Comparison of ENCODE assay signal across 29 cellular contexts in genomic region chr1:117189726-117190125, GRCh38. TPM values are rescaled to one million over a fixed set of nuclear protein-coding genes. Genes with fewer than 3 reads are reported as not detected.
A peak's percentile ranks its signal among the peaks of the same experiment; 100 is the strongest.
DNase-seq lines count a peak whose midpoint lies in the region; FAIRE-seq and TF ChIP-seq lines count a peak whose summit lies in the region.
"Had no signal": no experiment of that assay in that cellular context is flagged by ENCODE, and none has a peak within 500 bp of the region (broad histone marks: within the 10 kb centered on the region; RNA-seq: fewer than 3 reads in every experiment).

No MANE protein-coding gene starts in this region.

- H4K5ac ChIP-seq in H1 (ENCODE audit: insufficient read length, low read depth, low read length), result no peak overlapping the region

- no peak overlapping the region for H2BK120ac ChIP-seq in H1 (replicated peaks; ENCODE audit: low read depth, low read length)
- peak overlapping the region; percentile 75 for H2BK120ac ChIP-seq in neuronal stem cell (ENCODE audit: low read depth, low read length)

- no peak for TF ChIP-seq EP300 in H1 (IDR thresholded peaks at IDR 0.05; ENCODE audit: borderline replicate concordance in 1 of 2, low read depth in 2 of 2, low read length in 2 of 2)

- H4K91ac ChIP-seq in H1 (replicated peaks; ENCODE audit: insufficient read length, low read length) (no peak overlapping the region), neuronal stem cell (ENCODE audit: low read depth, low read length, poor library complexity) (peak overlapping the region; percentile 18)

- no peak overlapping the region for H3K56ac ChIP-seq in H1 (replicated peaks; ENCODE audit: insufficient read length, low read depth, low read length)

- H2BK15ac ChIP-seq in H1 (ENCODE audit: low read length), result no peak overlapping the region
- peak overlapping the region; percentile 11 for H2BK15ac ChIP-seq in neuronal stem cell (ENCODE audit: low read length)

- H3K27ac ChIP-seq in H1 (ENCODE audit: low read depth, low read length) (no peak overlapping the region), neuronal stem cell (replicated peaks; ENCODE audit: low read length) (peak overlapping the region; percentile 19)
- H3K27ac ChIP-seq: 22Rv1, A549, BLaER1 had no signal

- no peak for FAIRE-seq in H1 (lab: Jason Lieb, UNC)
- FAIRE-seq: A549, D721Med, GM12878, GM12892, GM18507, GM19239 had no signal

- H3K9ac ChIP-seq in H1 (replicated peaks in 1 of 4; ENCODE audit: extremely low read depth in 1 of 4, low read depth in 3 of 4, low read length in 3 of 4) (no peak overlapping the region), neuronal stem cell (ENCODE audit: low read depth, low read length, poor library complexity) (no peak overlapping the region)
- H3K9ac ChIP-seq: BLaER1 had no signal

- H2BK20ac ChIP-seq in H1 (ENCODE audit: low read length), result no peak overlapping the region

- TF ChIP-seq CTCF in AG10803 (conservative IDR thresholded peaks at IDR 0.05; ENCODE audit: low read length) (no peak), H1 (IDR thresholded peaks at IDR 0.05; ENCODE audit: control extremely low read depth in 1 of 3, insufficient read depth in 1 of 3, low read depth in 1 of 3, low read length in 3 of 3) (no peak)

- H3K18ac ChIP-seq in H1 (ENCODE audit: extremely low read depth, low read length), result no peak overlapping the region
- H3K18ac ChIP-seq in neuronal stem cell (ENCODE audit: low read length), result peak overlapping the region; percentile 40

- H2AK5ac ChIP-seq in H1 (ENCODE audit: low read depth, low read length), result no peak overlapping the region
- H2AK5ac ChIP-seq in neuronal stem cell (ENCODE audit: low read depth, low read length), result peak overlapping the region; percentile 58

- 88% methylated on average over 2 of the region's 2 CpGs; no CpG with 5 or more reads in 1 of the 2 experiments for WGBS in H1 (ENCODE audit: extremely low coverage in 1 of 2, insufficient coverage in 1 of 2, insufficient read length in 1 of 2, insufficient replicate concordance in 2 of 2, low coverage in 1 of 2, low lambda C conversion rate in 2 of 2, missing lambda C conversion rate in 1 of 2), 2 experiments
- WGBS in neuronal stem cell (ENCODE audit: extremely low coverage in 2 of 2, insufficient read length in 2 of 2, insufficient replicate concordance in 1 of 2), 2 donors, result no CpG with 5 or more reads among the region's 2 CpGs

- H4K8ac ChIP-seq in H1 (ENCODE audit: extremely low read depth, insufficient read depth, low read length) (peak overlapping the region; percentile 48; the same call in 1 of the 2 replicates), neuronal stem cell (ENCODE audit: low read depth, low read length) (no peak overlapping the region)

- no peak overlapping the region for H3K14ac ChIP-seq in H1 (ENCODE audit: insufficient read length)
- H3K14ac ChIP-seq in neuronal stem cell (ENCODE audit: low read length), result no peak overlapping the region

- H3K23me2 ChIP-seq in H1 (ENCODE audit: low read depth, low read length), result no peaks in the 10 kb centered on the region

- POLR2A ChIA-PET in H1 (lab: Charles Lee; ENCODE audit: partially characterized antibody), result no interaction called here

- no peaks in the 10 kb centered on the region for H3K36me3 ChIP-seq in H1 (ENCODE audit: control insufficient read depth in 2 of 4, insufficient read depth in 4 of 4, low read length in 3 of 4)
- H3K36me3 ChIP-seq in neuronal stem cell (replicated peaks in 1 of 2; ENCODE audit: control insufficient read depth in 2 of 2, insufficient read depth in 2 of 2, low read length in 2 of 2), result no peaks in the 10 kb centered on the region
- H3K36me3 ChIP-seq: BE2C, BLaER1 had no signal

- DNase-seq in AG10803 (ENCODE audit: low read depth) (peak; percentile 5), H1 (ENCODE audit: low read depth in 1 of 2, low spot score in 2 of 2) (no peak), neuronal stem cell (ENCODE audit: low spot score) (no peak), DMS153 (lab: John Stamatoyannopoulos, UW) (no peak), NCI-H1092 (lab: John Stamatoyannopoulos, UW) (no peak), NCI-H345 (lab: John Stamatoyannopoulos, UW) (no peak)
- DNase-seq: BE2C; C1 segment of cervical spinal cord; CD4-positive, alpha-beta memory T cell; CD4-positive, CD25-positive, alpha-beta regulatory T cell; CD8-positive, alpha-beta memory T cell; COR-L47; DMS53; DMS79; DND-41; EL; GDM1 had no signal

- no peak overlapping the region for H3K4me3 ChIP-seq in AG10803 (ENCODE audit: low read length)
- H3K4me3 ChIP-seq in H1 (ENCODE audit: extremely low read depth in 1 of 4, insufficient read depth in 2 of 4, low read depth in 3 of 4, low read length in 4 of 4), result no peak overlapping the region
- no peak overlapping the region for H3K4me3 ChIP-seq in neuronal stem cell (ENCODE audit: low read length in 2 of 2)
- H3K4me3 ChIP-seq: A549, BLaER1, GM12878 had no signal

- H2AFZ ChIP-seq in H1 (ENCODE audit: low read length) (no peak overlapping the region), neuronal stem cell (ENCODE audit: low read length) (no peak overlapping the region)

- H3K4ac ChIP-seq in H1 (replicated peaks; ENCODE audit: insufficient read length, low read depth, low read length), result no peak overlapping the region
- H3K4ac ChIP-seq in neuronal stem cell (ENCODE audit: low read length), result no peak overlapping the region

- TF ChIP-seq RAD21 in H1 (IDR thresholded peaks at IDR 0.05 in 1 of 2, conservative IDR thresholded peaks at IDR 0.05 in 1 of 2; ENCODE audit: low read depth in 2 of 2, low read length in 2 of 2), result no peak

- no peaks in the 10 kb centered on the region for H3K4me1 ChIP-seq in H1 (replicated peaks in 1 of 4; ENCODE audit: control insufficient read depth in 3 of 4, insufficient read depth in 4 of 4, low read length in 3 of 4)
- peaks cover 4 to 10% of the 10 kb centered on the region in 2 donors for H3K4me1 ChIP-seq in neuronal stem cell (ENCODE audit: control insufficient read depth in 2 of 2, insufficient read depth in 1 of 2, low read depth in 1 of 2, low read length in 2 of 2)
- H3K4me1 ChIP-seq: BE2C had no signal

- H2BK12ac ChIP-seq in H1 (ENCODE audit: low read depth, low read length) (no peak overlapping the region), neuronal stem cell (ENCODE audit: low read length) (peak overlapping the region; percentile 63)

- CTCF ChIA-PET in H1 (lab: Charles Lee; ENCODE audit: partially characterized antibody), result interaction anchor here (1.0 kb wide), 1 partner anchor 61 kb away, joined by 3 read pairs; no protein-coding TSS in a partner anchor

- H4K20me1 ChIP-seq in H1 (replicated peaks in 1 of 2; ENCODE audit: control insufficient read depth in 1 of 2, insufficient read depth in 2 of 2, low read length in 2 of 2), result no peaks in the 10 kb centered on the region
- H4K20me1 ChIP-seq: BLaER1 had no signal

- H3K23ac ChIP-seq in H1 (ENCODE audit: insufficient read length), result no peak overlapping the region
- no peak overlapping the region for H3K23ac ChIP-seq in neuronal stem cell (ENCODE audit: low read depth, low read length, poor library complexity)

- H3K79me1 ChIP-seq in H1 (ENCODE audit: low read depth, low read length) (no peaks in the 10 kb centered on the region), neuronal stem cell (ENCODE audit: low read depth, low read length) (no peaks in the 10 kb centered on the region)

- H3K79me2 ChIP-seq in H1 (ENCODE audit: control insufficient read depth in 1 of 2, insufficient read depth in 2 of 2, low read length in 2 of 2), result no peaks in the 10 kb centered on the region

- no peaks in the 10 kb centered on the region for H3K9me3 ChIP-seq in H1 (ENCODE audit: insufficient read depth in 2 of 2, low read depth in 1 of 2, low read length in 1 of 2)
- H3K9me3 ChIP-seq in neuronal stem cell (replicated peaks in 1 of 2; ENCODE audit: control insufficient read depth in 2 of 2, insufficient read depth in 1 of 2, low read depth in 1 of 2, low read length in 2 of 2), result peaks cover 5% of the 10 kb centered on the region in 2 donors
- H3K9me3 ChIP-seq: A549, BE2C had no signal

- H3K27me3 ChIP-seq in H1 (replicated peaks in 1 of 4; ENCODE audit: control insufficient read depth in 3 of 4, extremely low read depth in 1 of 4, insufficient read depth in 3 of 4, low read length in 3 of 4) (no peaks in the 10 kb centered on the region), neuronal stem cell (ENCODE audit: control insufficient read depth in 3 of 3, insufficient read depth in 3 of 3, low read depth in 1 of 3, low read length in 3 of 3) (no peaks in the 10 kb centered on the region)
- H3K27me3 ChIP-seq: BLaER1 had no signal

- H2BK5ac ChIP-seq in H1 (ENCODE audit: low read depth, low read length), result no peak overlapping the region
- H2BK5ac ChIP-seq in neuronal stem cell (ENCODE audit: low read length), result peak overlapping the region; percentile 27

- H3K4me2 ChIP-seq in H1 (ENCODE audit: insufficient read depth in 1 of 2, low read depth in 2 of 2, low read length in 2 of 2) (no peak overlapping the region), neuronal stem cell (ENCODE audit: insufficient read depth, low read length, poor library complexity, severe bottlenecking) (no peak overlapping the region)
- H3K4me2 ChIP-seq: A549, BLaER1 had no signal

- TF ChIP-seq POLR2A in H1 (IDR thresholded peaks at IDR 0.05; ENCODE audit: control extremely low read depth in 1 of 2, low read depth in 2 of 2, low read length in 2 of 2), result no peak

TF ChIP-seq in H1, 55 proteins besides CTCF, POLR2A, EP300 and RAD21 (continues in another document):
- no peak for TF ChIP-seq EGR1 (IDR thresholded peaks at IDR 0.05; ENCODE audit: borderline replicate concordance, low read depth, low read length)
- no peak for TF ChIP-seq CREB1 (IDR thresholded peaks at IDR 0.05)
- no peak for TF ChIP-seq TAF1 (IDR thresholded peaks at IDR 0.05; ENCODE audit: low read depth, low read length)
- no peak for TF ChIP-seq EZH2 (IDR thresholded peaks at IDR 0.05; ENCODE audit: low read depth, low read length, severe bottlenecking)
- no peak for TF ChIP-seq SP4 (IDR thresholded peaks at IDR 0.05; ENCODE audit: low read length)
- TF ChIP-seq JUN (IDR thresholded peaks at IDR 0.05; ENCODE audit: low read depth, low read length), result no peak
- no peak for TF ChIP-seq RXRA (IDR thresholded peaks at IDR 0.05; ENCODE audit: insufficient read depth, low read depth, low read length)
- TF ChIP-seq NANOG (IDR thresholded peaks at IDR 0.05; ENCODE audit: insufficient read depth, low read depth, low read length, poor library complexity, severe bottlenecking), result no peak

RNA-seq across cellular contexts. Expression of gene VTCN1, which starts 21.0 kb away (rescaled TPM):
- 0.27 TPM in 1 of 2 replicates, not detected in the other for total RNA-seq in H1 (2021; fragmentation: NEBNext Ultra II Directional; extraction: Animal tissue kit (Norgen Biotek cat#: 25700))
- 0.08 and 0.32 TPM in 2 replicates for polyA plus RNA-seq in H1 (2011; rRNA removed)
- polyA plus RNA-seq in H1 (2011; cell fraction: cytosol; rRNA removed), result 0.23 TPM
- polyA plus RNA-seq in H1 (2011; cell fraction: nucleus; rRNA removed), result 0.13 TPM
- 0.25 to 0.53 TPM (median 0.42 TPM) in 4 replicates for polyA plus RNA-seq in H1 (2012, experiment 1 of 2)
- 0.07 TPM for polyA plus RNA-seq in H1 (2012, experiment 2 of 2)
- polyA plus RNA-seq in H1 (2013, experiment 1 of 2), result 0.04 TPM
- 0.04 TPM for polyA plus RNA-seq in H1 (2013, experiment 2 of 2)
- polyA minus RNA-seq in H1 (2011; rRNA and poly(A)+ RNA removed), result 0.13 and 0.41 TPM in 2 replicates
- polyA minus RNA-seq in H1 (2011; cell fraction: cytosol; rRNA and poly(A)+ RNA removed), result not detected
- 0.30 TPM for polyA minus RNA-seq in H1 (2011; cell fraction: nucleus; rRNA and poly(A)+ RNA removed)
- 0.31 TPM for polyA plus RNA-seq in neuronal stem cell (2013, experiment 1 of 2)
- polyA plus RNA-seq in neuronal stem cell (2013, experiment 2 of 2), result 0.40 TPM
- total RNA-seq: A172; CD4-positive, alpha-beta memory T cell; CD4-positive, CD25-positive, alpha-beta regulatory T cell; CD8-positive, alpha-beta memory T cell; Daoy; G401; GM12878 had no signal
- polyA plus RNA-seq: CD14-positive monocyte; CD4-positive, alpha-beta memory T cell; CD4-positive, CD25-positive, alpha-beta regulatory T cell; CD8-positive, alpha-beta memory T cell; GM12878 had no signal
